19 cellular contexts compared by ENCODE assay signal in the genomic region with DNA sequence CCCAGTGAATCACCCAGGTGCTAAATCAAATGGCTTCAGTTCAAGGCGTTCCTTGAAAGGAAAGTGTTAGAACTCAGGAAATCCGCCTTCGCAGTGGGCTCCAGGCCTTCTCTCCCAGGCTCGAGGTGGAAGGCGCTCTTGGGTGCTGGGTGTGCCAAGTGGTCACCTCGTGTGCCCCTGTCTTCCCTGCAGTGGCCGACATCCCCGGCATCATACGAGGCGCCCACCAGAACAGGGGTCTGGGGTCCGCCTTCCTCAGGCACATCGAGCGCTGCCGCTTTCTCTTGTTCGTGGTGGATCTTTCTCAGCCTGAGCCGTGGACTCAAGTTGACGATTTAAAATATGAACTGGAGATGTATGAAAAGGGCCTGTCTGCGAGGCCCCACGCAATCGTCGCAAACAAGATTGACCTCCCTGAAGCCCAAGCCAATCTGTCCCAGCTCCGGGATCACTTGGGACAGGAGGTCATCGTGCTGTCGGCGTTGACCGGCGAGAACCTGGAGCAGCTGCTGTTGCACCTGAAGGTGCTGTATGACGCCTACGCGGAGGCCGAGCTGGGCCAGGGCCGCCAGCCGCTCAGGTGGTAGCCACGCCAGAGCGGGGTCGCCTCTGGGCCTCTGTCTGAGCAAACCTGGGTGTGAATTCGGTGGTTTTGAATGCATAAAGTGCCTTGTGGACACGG. TPM values are rescaled to one million over a fixed set of nuclear protein-coding genes. Genes with fewer than 3 reads are reported as not detected.
DNase-seq lines count a peak whose midpoint lies in the region; ATAC-seq, FAIRE-seq and TF ChIP-seq lines count a peak whose summit lies in the region.
"Had no signal": no experiment of that assay in that cellular context is flagged by ENCODE, and none has a peak within 500 bp of the region (broad histone marks: within the 10 kb centered on the region; RNA-seq: fewer than 3 reads in every experiment).

No MANE protein-coding gene starts in this region.

- TF ChIP-seq POLR2A in A549 (IDR thresholded peaks at IDR 0.05; ENCODE audit: low read length) (0 out of 2 replicates have a peak, but pooled peaks have one; percentile 13), transverse colon (IDR thresholded peaks at IDR 0.05) (no peak)

- H4K20me1 ChIP-seq in osteoblast (ENCODE audit: insufficient read depth, low read length), result peaks cover 14% of the 10 kb centered on the region

- H3K4me3 Mint-ChIP-seq in glutamatergic neuron (ENCODE audit: unreplicated experiment), result no peak overlapping the region
- H3K4me3 Mint-ChIP-seq in activated T-helper 17 cell treated with anti-CD3 and anti-CD28 coated beads, Interleukin-2, amount 50 U/mL, for 72 hours, result no peak overlapping the region
- H3K4me3 Mint-ChIP-seq: CD4-positive, alpha-beta T cell had no signal

- no peaks in the 10 kb centered on the region for H3K27me3 Mint-ChIP-seq in glutamatergic neuron (ENCODE audit: unreplicated experiment)
- H3K27me3 Mint-ChIP-seq in activated T-helper 17 cell treated with anti-CD3 and anti-CD28 coated beads, Interleukin-2, amount 50 U/mL, for 72 hours, result no peaks in the 10 kb centered on the region
- H3K27me3 Mint-ChIP-seq: CD4-positive, alpha-beta T cell had no signal

- WGBS in A549 (ENCODE audit: missing lambda C conversion rate), result 96% methylated on average over 38 of the region's 38 CpGs
- 95% methylated on average over 38 of the region's 38 CpGs; no CpG with 5 or more reads in 1 of the 2 donors for WGBS in transverse colon (ENCODE audit: low coverage in 1 of 2), 2 donors

- intact Hi-C loops in transverse colon (cut with DNase I; ENCODE audit: low total_unique reads), result no loop called here

- H3K4me3 ChIP-seq in A549 (no peak overlapping the region), osteoblast (ENCODE audit: insufficient read depth, low read length) (no peak overlapping the region), transverse colon (no peak overlapping the region)

- FAIRE-seq in A549 (lab: Jason Lieb, UNC), result no peak
- FAIRE-seq in HTR-8/SVneo (lab: Jason Lieb, UNC), result peak; percentile 13
- FAIRE-seq: A204.1, GM19239, RCC 7860 had no signal

- H3K27ac ChIP-seq in A549 (no peak overlapping the region), osteoblast (ENCODE audit: low read depth, low read length) (no peak overlapping the region), transverse colon (no peak overlapping the region)

- peaks cover 8% of the 10 kb centered on the region for H3K4me1 Mint-ChIP-seq in glutamatergic neuron (ENCODE audit: low read depth, unreplicated experiment)
- peaks cover 2% of the 10 kb centered on the region for H3K4me1 Mint-ChIP-seq in activated T-helper 17 cell treated with anti-CD3 and anti-CD28 coated beads, Interleukin-2, amount 50 U/mL, for 72 hours

- no peak overlapping the region for H2AFZ ChIP-seq in osteoblast (ENCODE audit: low read length)

- CTCF ChIA-PET in A549 (lab: Yijun Ruan, JAX), result no interaction called here

- no peaks in the 10 kb centered on the region for H3K9me3 ChIP-seq in A549
- H3K9me3 ChIP-seq in osteoblast (ENCODE audit: low read depth, low read length), result no peaks in the 10 kb centered on the region
- no peaks in the 10 kb centered on the region for H3K9me3 ChIP-seq in transverse colon

- H3K36me3 ChIP-seq in osteoblast (ENCODE audit: insufficient read depth, low read length) (peaks cover 45% of the 10 kb centered on the region), transverse colon (peaks cover 0 to 43% (median 17%) of the 10 kb centered on the region in 4 donors)

- H3K4me1 ChIP-seq in A549 (no peaks in the 10 kb centered on the region), osteoblast (ENCODE audit: insufficient read depth, low read length) (peaks cover 16% of the 10 kb centered on the region), transverse colon (no peaks in the 10 kb centered on the region)

- POLR2A ChIA-PET in A549 (lab: Yijun Ruan, JAX), result no interaction called here

- TF ChIP-seq CTCF in A549 (IDR thresholded peaks at IDR 0.05) (no peak), glutamatergic neuron (IDR thresholded peaks at IDR 0.05; ENCODE audit: partially characterized antibody, unreplicated experiment) (no peak), osteoblast (IDR thresholded peaks at IDR 0.05; ENCODE audit: extremely low read depth, low read depth, low read length) (no peak), transverse colon (IDR thresholded peaks at IDR 0.05) (no peak)

- TF ChIP-seq EP300 in A549 (IDR thresholded peaks at IDR 0.05) (no peak), transverse colon (IDR thresholded peaks at IDR 0.05; ENCODE audit: low read depth) (no peak)

- H3K9me3 Mint-ChIP-seq in glutamatergic neuron (ENCODE audit: unreplicated experiment), result peaks cover 2% of the 10 kb centered on the region
- H3K9me3 Mint-ChIP-seq in activated T-helper 17 cell treated with anti-CD3 and anti-CD28 coated beads, Interleukin-2, amount 50 U/mL, for 72 hours, result no peaks in the 10 kb centered on the region
- H3K9me3 Mint-ChIP-seq: CD4-positive, alpha-beta T cell had no signal

- H3K27ac Mint-ChIP-seq in glutamatergic neuron (ENCODE audit: unreplicated experiment), result no peak overlapping the region
- no peak overlapping the region for H3K27ac Mint-ChIP-seq in activated T-helper 17 cell treated with anti-CD3 and anti-CD28 coated beads, Interleukin-2, amount 50 U/mL, for 72 hours
- H3K27ac Mint-ChIP-seq: CD4-positive, alpha-beta T cell had no signal

- no peak for TF ChIP-seq RAD21 in A549 (conservative IDR thresholded peaks at IDR 0.05 in 1 of 2, IDR thresholded peaks at IDR 0.05 in 1 of 2)

- in situ Hi-C loops in transverse colon (cut with MboI; ENCODE audit: low pct_ligation_motif_present in 1 of 4, low pct_unique_long_range_greater_than_20kb in 1 of 4, low sequenced_read_pairs in 3 of 4), result no loop called here

- H3K27me3 ChIP-seq in osteoblast (ENCODE audit: insufficient read depth, low read length), result no peaks in the 10 kb centered on the region
- H3K27me3 ChIP-seq in transverse colon, result no peaks in the 10 kb centered on the region

- no peak for DNase-seq in A549 (ENCODE audit: low read depth in 1 of 2, low spot score in 1 of 2)
- no peak for DNase-seq in HTR-8/SVneo (ENCODE audit: insufficient read length, low spot score)
- peak; percentile 6 for DNase-seq in glutamatergic neuron
- DNase-seq in osteoblast (ENCODE audit: insufficient read length, low spot score, missing footprints), result peak; percentile 76
- no peak for DNase-seq in globus pallidus (ENCODE audit: low spot score)
- DNase-seq in transverse colon, result no peak
- DNase-seq: AML-193; CD4-positive, alpha-beta T cell; IMR-90; Karpas-422; MM.1S; NCI-H1105; NCI-H2227 treated with DMSO at 0.1 percent for 48 hours; NCI-H524 had no signal

- H3K4me2 ChIP-seq in A549 (no peak overlapping the region), osteoblast (ENCODE audit: insufficient read depth, low read length) (no peak overlapping the region)

- no peak for ATAC-seq in A549
- no peak for ATAC-seq in activated T-helper 17 cell treated with anti-CD3 and anti-CD28 coated beads, Interleukin-2, amount 50 U/mL, for 72 hours (replicated peaks)

- peaks cover 4% of the 10 kb centered on the region for H3K79me2 ChIP-seq in osteoblast (ENCODE audit: insufficient read depth, low read length)

- no peaks in the 10 kb centered on the region for H3K36me3 Mint-ChIP-seq in glutamatergic neuron (ENCODE audit: unreplicated experiment)
- H3K36me3 Mint-ChIP-seq in activated T-helper 17 cell treated with anti-CD3 and anti-CD28 coated beads, Interleukin-2, amount 50 U/mL, for 72 hours (ENCODE audit: low read depth), result peaks cover 75% of the 10 kb centered on the region

RNA-seq across cellular contexts. Expression of gene MTG2, which starts 17.8 kb away (rescaled TPM):
- polyA plus RNA-seq in A549 (2011; rRNA removed) (21.8 and 21.9 TPM in 2 replicates), A549 (2017; fragmentation: RNase III; extraction: RNeasy Plus Mini Kit Qiagen cat#74134 plus additional on column Dnase treatment) (25.3 to 28.7 TPM (median 25.7 TPM) in 3 replicates)
- 31.9 and 32.0 TPM in 2 replicates for polyA plus RNA-seq in A549 (2012; cell fraction: cytosol; rRNA removed)
- 44.3 and 54.0 TPM in 2 replicates for polyA plus RNA-seq in A549 (2012; cell fraction: nucleus; rRNA removed)
- 14.9 and 17.7 TPM in 2 replicates for polyA minus RNA-seq in A549 (2011; rRNA and poly(A)+ RNA removed)
- total RNA-seq in glutamatergic neuron (ENCODE audit: unreplicated experiment) (27.1 TPM), osteoblast (22.1 and 25.0 TPM in 2 replicates), transverse colon (10 to 100 TPM in 3 of 4 donors, 1 to 10 TPM in 1; 9.8 to 58.0 (median 23.1) TPM)
- 10 to 100 TPM; 19.7 to 40.2 TPM for total RNA-seq in activated T-helper 17 cell treated with anti-CD3 and anti-CD28 coated beads, Interleukin-2, amount 50 U/mL, for 72 hours

RNA-seq across cellular contexts. Expression of gene HRH3, which starts 19.4 kb away (rescaled TPM):
- not detected in 2 replicates for polyA plus RNA-seq in A549 (2011; rRNA removed)
- not detected in 2 replicates for polyA plus RNA-seq in A549 (2012; cell fraction: cytosol; rRNA removed)
- polyA plus RNA-seq in A549 (2012; cell fraction: nucleus; rRNA removed), result not detected in 2 replicates
- polyA plus RNA-seq in A549 (2017; fragmentation: RNase III; extraction: RNeasy Plus Mini Kit Qiagen cat#74134 plus additional on column Dnase treatment), result not detected in 3 replicates
- polyA minus RNA-seq in A549 (2011; rRNA and poly(A)+ RNA removed), result not detected in 2 replicates
- 13.7 TPM for total RNA-seq in glutamatergic neuron (ENCODE audit: unreplicated experiment)
- not detected in 2 replicates for total RNA-seq in osteoblast
- not detected for total RNA-seq in activated T-helper 17 cell treated with anti-CD3 and anti-CD28 coated beads, Interleukin-2, amount 50 U/mL, for 72 hours
- not detected for total RNA-seq in transverse colon
- total RNA-seq: CD4-positive, alpha-beta T cell; H4; IMR-90 had no signal
- polyA plus RNA-seq: IMR-90 had no signal

RNA-seq across cellular contexts. Expression of gene OSBPL2, which starts 37.7 kb away (rescaled TPM):
- polyA plus RNA-seq in A549 (2011; rRNA removed) (12.8 and 14.8 TPM in 2 replicates), A549 (2017; fragmentation: RNase III; extraction: RNeasy Plus Mini Kit Qiagen cat#74134 plus additional on column Dnase treatment) (13.7 to 15.3 TPM (median 14.6 TPM) in 3 replicates)
- polyA plus RNA-seq in A549 (2012; cell fraction: cytosol; rRNA removed), result 10.0 and 10.9 TPM in 2 replicates
- 14.7 and 21.9 TPM in 2 replicates for polyA plus RNA-seq in A549 (2012; cell fraction: nucleus; rRNA removed)
- 20.7 and 22.4 TPM in 2 replicates for polyA minus RNA-seq in A549 (2011; rRNA and poly(A)+ RNA removed)
- total RNA-seq in glutamatergic neuron (ENCODE audit: unreplicated experiment) (42.6 TPM), osteoblast (35.8 and 39.8 TPM in 2 replicates), transverse colon (100 to 1,000 TPM in 1 of 4 donors, 10 to 100 TPM in 3; 36.2 to 101 (median 73.3) TPM)
- 10 to 100 TPM; 25.6 to 34.7 TPM for total RNA-seq in activated T-helper 17 cell treated with anti-CD3 and anti-CD28 coated beads, Interleukin-2, amount 50 U/mL, for 72 hours

RNA-seq across cellular contexts. Expression of gene SS18L1, which starts 57.1 kb away (rescaled TPM):
- polyA plus RNA-seq in A549 (2011; rRNA removed), result 7.4 and 7.5 TPM in 2 replicates
- 14.2 and 19.2 TPM in 2 replicates for polyA plus RNA-seq in A549 (2012; cell fraction: cytosol; rRNA removed)
- polyA plus RNA-seq in A549 (2012; cell fraction: nucleus; rRNA removed), result 42.3 and 66.6 TPM in 2 replicates
- polyA plus RNA-seq in A549 (2017; fragmentation: RNase III; extraction: RNeasy Plus Mini Kit Qiagen cat#74134 plus additional on column Dnase treatment), result 12.0 to 13.1 TPM (median 12.9 TPM) in 3 replicates
- 8.4 and 12.7 TPM in 2 replicates for polyA minus RNA-seq in A549 (2011; rRNA and poly(A)+ RNA removed)
- total RNA-seq in glutamatergic neuron (ENCODE audit: unreplicated experiment), result 50.4 TPM
- 12.7 TPM in 2 replicates for total RNA-seq in osteoblast
- total RNA-seq in activated T-helper 17 cell treated with anti-CD3 and anti-CD28 coated beads, Interleukin-2, amount 50 U/mL, for 72 hours, result 10 to 100 TPM; 16.5 to 17.9 TPM
- total RNA-seq in transverse colon, result 10 to 100 TPM; 14.7 to 23.2 (median 22.1) TPM

RNA-seq across cellular contexts. Expression of gene PSMA7, which starts 57.4 kb away (rescaled TPM):
- polyA plus RNA-seq in A549 (2011; rRNA removed) (494 and 562 TPM in 2 replicates), A549 (2017; fragmentation: RNase III; extraction: RNeasy Plus Mini Kit Qiagen cat#74134 plus additional on column Dnase treatment) (496 to 535 TPM (median 511 TPM) in 3 replicates)
- 893 and 1,062 TPM in 2 replicates for polyA plus RNA-seq in A549 (2012; cell fraction: cytosol; rRNA removed)
- 797 and 808 TPM in 2 replicates for polyA plus RNA-seq in A549 (2012; cell fraction: nucleus; rRNA removed)
- polyA minus RNA-seq in A549 (2011; rRNA and poly(A)+ RNA removed), result 208 and 235 TPM in 2 replicates
- total RNA-seq in glutamatergic neuron (ENCODE audit: unreplicated experiment) (289 TPM), osteoblast (208 and 215 TPM in 2 replicates), transverse colon (100 to 1,000 TPM; 154 to 241 (median 234) TPM)
- total RNA-seq in activated T-helper 17 cell treated with anti-CD3 and anti-CD28 coated beads, Interleukin-2, amount 50 U/mL, for 72 hours, result 100 to 1,000 TPM; 161 to 334 TPM

Comparison
In these comparisons a context has a peak if more than half of its experiments do, and no peak if none do; other contexts are left out.
1. DNase-seq: peak in glutamatergic neuron (single experiment) and osteoblast (single experiment); none in A549 (0 of 2), HTR-8/SVneo (single experiment), globus pallidus (single experiment) and transverse colon (single experiment).
2. RNA of gene HRH3, which starts 19.4 kb away (total RNA-seq): 13.7 TPM in glutamatergic neuron (single experiment); not detected in osteoblast, not detected in activated T-helper 17 cell treated with anti-CD3 and anti-CD28 coated beads, Interleukin-2, amount 50 U/mL, for 72 hours and not detected in transverse colon; every median in the first group is over 10 times any median in the second.